In the genomic region with DNA sequence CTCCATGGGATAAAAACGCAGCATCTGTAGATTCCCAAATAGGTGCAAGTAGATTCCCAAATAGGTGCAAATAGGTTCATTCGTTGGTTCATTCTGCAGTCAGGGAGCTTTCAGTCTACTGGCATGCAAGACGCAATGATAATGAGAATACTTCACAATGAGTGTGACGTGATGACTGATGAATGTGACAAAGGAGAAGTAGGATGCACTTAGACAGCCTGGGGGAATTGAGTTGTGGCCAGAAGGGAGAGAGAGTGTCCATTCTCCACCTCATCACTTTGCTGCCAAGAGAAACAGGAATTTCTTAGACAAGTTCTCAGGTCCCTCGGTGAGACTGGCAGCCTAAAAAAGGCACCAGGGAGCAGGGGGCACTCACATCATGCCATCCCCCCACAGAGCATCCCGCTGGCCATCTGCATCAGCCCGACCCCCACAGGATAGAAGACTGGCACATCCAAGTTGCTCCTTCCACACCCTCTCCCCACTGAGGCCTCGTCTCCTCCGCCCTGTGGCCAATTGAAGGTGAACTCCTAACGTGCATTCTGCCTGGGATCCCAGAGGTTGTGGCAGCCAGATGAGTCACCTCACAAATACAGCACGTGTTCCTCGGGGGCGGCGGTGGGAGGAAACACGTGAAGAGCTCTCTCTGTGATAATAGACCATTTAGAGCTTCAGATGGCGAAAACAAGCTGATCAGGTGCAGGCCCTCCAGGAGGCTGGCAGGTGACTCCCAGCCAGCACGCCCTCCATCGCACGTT, we compare ENCODE assay signal across 11 cellular contexts. TPM values are rescaled to one million over a fixed set of nuclear protein-coding genes. Genes with fewer than 3 reads are reported as not detected.
DNase-seq lines count a peak whose midpoint lies in the region; ATAC-seq, FAIRE-seq and TF ChIP-seq lines count a peak whose summit lies in the region.
"Had no signal": no experiment of that assay in that cellular context is flagged by ENCODE, and none has a peak within 500 bp of the region (broad histone marks: within the 10 kb centered on the region; RNA-seq: fewer than 3 reads in every experiment).

No MANE protein-coding gene starts in this region.

- H3K27me3 ChIP-seq in GM23248 (replicated peaks; ENCODE audit: insufficient read depth): no peaks in the 10 kb centered on the region
- no peaks in the 10 kb centered on the region for H3K27me3 ChIP-seq in CD8-positive, alpha-beta T cell (ENCODE audit: insufficient read depth, low read length)
- H3K27me3 ChIP-seq in gastroesophageal sphincter: no peaks in the 10 kb centered on the region
- H3K27me3 ChIP-seq: right lobe of liver had no signal

- H3K9me3 ChIP-seq in GM23248 (ENCODE audit: low read depth) (no peaks in the 10 kb centered on the region), kidney (ENCODE audit: control insufficient read depth in 1 of 2, low read length in 2 of 2) (no peaks in the 10 kb centered on the region), gastroesophageal sphincter (no peaks in the 10 kb centered on the region)
- no peaks in the 10 kb centered on the region for H3K9me3 ChIP-seq in CD8-positive, alpha-beta T cell (ENCODE audit: low read length)
- H3K9me3 ChIP-seq: right lobe of liver had no signal

- H3K36me3 ChIP-seq in GM23248 (ENCODE audit: low read depth): no peaks in the 10 kb centered on the region
- no peaks in the 10 kb centered on the region for H3K36me3 ChIP-seq in kidney (ENCODE audit: control insufficient read depth in 1 of 2, insufficient read depth in 2 of 2, low read length in 2 of 2)
- H3K36me3 ChIP-seq in CD8-positive, alpha-beta T cell (ENCODE audit: insufficient read depth, low read length): no peaks in the 10 kb centered on the region
- H3K36me3 ChIP-seq in gastroesophageal sphincter: no peaks in the 10 kb centered on the region
- H3K36me3 ChIP-seq: right lobe of liver had no signal

- DNase-seq in COLO829 (ENCODE audit: low spot score) (peak; percentile 39), GM23248 (peak; percentile 26), RPMI8226 (peak; percentile 71), head of caudate nucleus (peak; percentile 30 to 87 (median 70)), kidney (no peak)
- no peak for DNase-seq in CD8-positive, alpha-beta T cell
- DNase-seq: activated CD4-positive, alpha-beta T cell treated with anti-CD3 and anti-CD28 coated beads, Interleukin-2, amount 50 U/mL, for 48 hours; right lobe of liver had no signal

- H3K27me3 Mint-ChIP-seq in CD8-positive, alpha-beta T cell (ENCODE audit: low read depth): no peaks in the 10 kb centered on the region

- H3F3A ChIP-seq in GM23248 (ENCODE audit: insufficient read depth): no peaks in the 10 kb centered on the region

- no peaks in the 10 kb centered on the region for H3K4me1 Mint-ChIP-seq in CD8-positive, alpha-beta T cell (ENCODE audit: low read depth)

- H2AFZ ChIP-seq in GM23248: no peak overlapping the region

- H3K9ac ChIP-seq in GM23248: no peak overlapping the region
- H3K9ac ChIP-seq in kidney (ENCODE audit: low read length in 2 of 2): no peak overlapping the region

- in situ Hi-C loops in GM23248 (cut with MboI): no loop called here

- intact Hi-C loops in head of caudate nucleus (cut with DNase I) (no loop called here), kidney (cut with DNase I) (no loop called here)
- intact Hi-C loops in CD8-positive, alpha-beta T cell (cut with DNase I, micrococcal nuclease): no loop called here

- H3K27ac Mint-ChIP-seq in CD8-positive, alpha-beta T cell: no peak overlapping the region

- H3K4me1 ChIP-seq in GM23248 (ENCODE audit: insufficient read depth): 0 out of 2 replicates have a peak, but pooled peaks cover 6% of the 10 kb centered on the region
- H3K4me1 ChIP-seq in kidney (ENCODE audit: control insufficient read depth in 1 of 2, insufficient read depth in 1 of 2, low read depth in 1 of 2, low read length in 2 of 2): no peaks in the 10 kb centered on the region
- H3K4me1 ChIP-seq in CD8-positive, alpha-beta T cell (ENCODE audit: insufficient read depth, low read length): no peaks in the 10 kb centered on the region
- H3K4me1 ChIP-seq in gastroesophageal sphincter: no peaks in the 10 kb centered on the region
- H3K4me1 ChIP-seq: right lobe of liver had no signal

- no peaks in the 10 kb centered on the region for H3K9me3 Mint-ChIP-seq in CD8-positive, alpha-beta T cell

- CTCF ChIA-PET in CD8-positive, alpha-beta T cell (lab: Charles Lee): no interaction called here

- no peak overlapping the region for H3K4me3 ChIP-seq in GM23248
- H3K4me3 ChIP-seq in kidney (ENCODE audit: low read length in 2 of 2): no peak overlapping the region
- H3K4me3 ChIP-seq in CD8-positive, alpha-beta T cell (ENCODE audit: low read depth, low read length): no peak overlapping the region
- H3K4me3 ChIP-seq in gastroesophageal sphincter: no peak overlapping the region
- H3K4me3 ChIP-seq: right lobe of liver had no signal

- 81 to 82% methylated on average over 19 of the region's 19 CpGs for WGBS in GM23248 (ENCODE audit: low coverage in 1 of 2, low lambda C conversion rate in 2 of 2, missing lambda C conversion rate in 2 of 2), 2 experiments
- WGBS in gastroesophageal sphincter (ENCODE audit: low coverage in 1 of 2), 2 donors: 89 to 97% methylated on average over 9 of the region's 19 CpGs

- TF ChIP-seq CTCF in kidney (IDR thresholded peaks at IDR 0.05; ENCODE audit: borderline replicate concordance, extremely low read depth, insufficient read depth) (no peak), gastroesophageal sphincter (IDR thresholded peaks at IDR 0.05) (no peak)
- no peak for TF ChIP-seq CTCF in CD8-positive, alpha-beta T cell (IDR thresholded peaks at IDR 0.05)

- H3K36me3 Mint-ChIP-seq in CD8-positive, alpha-beta T cell: no peaks in the 10 kb centered on the region

- no peaks in the 10 kb centered on the region for H3K79me2 ChIP-seq in GM23248 (ENCODE audit: insufficient read depth)

- TF ChIP-seq EP300 in gastroesophageal sphincter (IDR thresholded peaks at IDR 0.05): no peak

- ATAC-seq in HG03571 (IDR thresholded peaks at IDR 0.05; ENCODE audit: unreplicated experiment): no peak
- no peak for ATAC-seq in CD8-positive, alpha-beta T cell
- ATAC-seq in gastroesophageal sphincter: no peak

- FAIRE-seq in kidney (lab: Jason Lieb, UNC): no peak

- no peak overlapping the region for H3K4me3 Mint-ChIP-seq in CD8-positive, alpha-beta T cell

- H3K4me2 ChIP-seq in GM23248 (ENCODE audit: unreplicated experiment): no peak overlapping the region

- no peaks in the 10 kb centered on the region for H3K9me2 ChIP-seq in GM23248 (ENCODE audit: insufficient read depth)

- POLR2A ChIA-PET in CD8-positive, alpha-beta T cell (lab: Charles Lee): no interaction called here

- H4K20me1 ChIP-seq in GM23248 (ENCODE audit: insufficient read depth): no peaks in the 10 kb centered on the region

- H3K27ac ChIP-seq in GM23248: no peak overlapping the region
- no peak overlapping the region for H3K27ac ChIP-seq in kidney (ENCODE audit: low read depth in 2 of 2, low read length in 2 of 2)
- no peak overlapping the region for H3K27ac ChIP-seq in CD8-positive, alpha-beta T cell (ENCODE audit: low read depth, low read length)
- H3K27ac ChIP-seq in gastroesophageal sphincter: no peak overlapping the region
- H3K27ac ChIP-seq: right lobe of liver had no signal

- TF ChIP-seq POLR2A in gastroesophageal sphincter (IDR thresholded peaks at IDR 0.05): no peak

RNA-seq across cellular contexts. Expression of gene KCNIP1, which starts 19.9 kb away (rescaled TPM):
- not detected in 2 replicates for total RNA-seq in GM23248 (2014; rRNA removed; shearing (Covaris generic))
- not detected in 2 replicates for polyA plus RNA-seq in GM23248 (2016; fragmentation: Nextera tagmentation; extraction: Ambion mirVana)
- total RNA-seq in kidney: 1.8 TPM
- 3.1 TPM for polyA plus RNA-seq in kidney (ENCODE audit: insufficient read depth, low read depth, low replicate concordance)
- not detected for total RNA-seq in CD8-positive, alpha-beta T cell
- 1 to 10 TPM in 2 of 4 donors, under 1 TPM in 1, not detected in 1; 0.94 to 1.6 (median 1.1) TPM for total RNA-seq in gastroesophageal sphincter
- total RNA-seq: LHCN-M2 had no signal

Comparison
In these comparisons a context has a peak if more than half of its experiments do, and no peak if none do; other contexts are left out.
1. DNase-seq: peak in COLO829 (single experiment), GM23248 (single experiment), RPMI8226 (single experiment) and head of caudate nucleus (42 of 42); none in kidney (single experiment) and CD8-positive, alpha-beta T cell (0 of 7).